ENCODE assay signal across 14 cellular contexts in genomic region chr2:128788636-128789220, GRCh38.
"Had no signal": no experiment of that assay in that cellular context is flagged by ENCODE, and none has a peak within 500 bp of the region (broad histone marks: within the 10 kb centered on the region; RNA-seq: fewer than 3 reads in every experiment).

No MANE protein-coding gene starts in this region.

- FAIRE-seq: islet of Langerhans, pancreas had no signal

- H3K27ac ChIP-seq: foreskin keratinocyte, left lung, pancreas had no signal

- DNase-seq: activated CD4-positive, alpha-beta T cell treated with anti-CD3 and anti-CD28 coated beads, Interleukin-2, amount 10 ng/mL, durations not matched to agents 7 days and 5 days; foreskin keratinocyte; glutamatergic neuron; hippocampal formation; stimulated activated CD4-positive, alpha-beta T cell treated with anti-CD3 and anti-CD28 coated beads, Interleukin-4, amount 100 ng/mL, for 4 hours had no signal

- H3K4me3 Mint-ChIP-seq: activated CD4-positive, alpha-beta T cell treated with anti-CD3 and anti-CD28 coated beads, Interleukin-2, amount 10 ng/mL, durations not matched to agents 7 days and 5 days; activated naive CD8-positive, alpha-beta T cell; stimulated activated memory B cell treated with anti-CD40 and anti-IgM and Interleukin-4, amounts not matched to agents 10 μg/mL and 1 μg/mL and 100 μg/mL, for 72 hours; T-cell had no signal

- H3K4me1 Mint-ChIP-seq: activated CD4-positive, alpha-beta T cell treated with anti-CD3 and anti-CD28 coated beads, Interleukin-2, amount 10 ng/mL, durations not matched to agents 7 days and 5 days; stimulated activated memory B cell treated with anti-CD40 and anti-IgM and Interleukin-4, amounts not matched to agents 10 μg/mL and 1 μg/mL and 100 μg/mL, for 72 hours; T-cell had no signal

- H3K27me3 Mint-ChIP-seq: activated CD4-positive, alpha-beta T cell treated with anti-CD3 and anti-CD28 coated beads, Interleukin-2, amount 10 ng/mL, durations not matched to agents 7 days and 5 days; activated naive CD8-positive, alpha-beta T cell; T-cell had no signal

- ATAC-seq: activated CD4-positive, CD25-positive, alpha-beta regulatory T cell treated with anti-CD3 and anti-CD28 coated beads, Interleukin-2, amount 50 U/mL, for 24 hours; foreskin keratinocyte; left lung; pancreas; sciatic nerve; SK-N-SH treated with all-trans-retinoic acid at 6 μM for 48 hours; stimulated activated memory B cell treated with anti-CD40 and anti-IgM and Interleukin-4, amounts not matched to agents 10 μg/mL and 1 μg/mL and 100 μg/mL, for 72 hours; T-cell had no signal

- H3K4me1 ChIP-seq: foreskin keratinocyte, left lung, pancreas had no signal

- H3K27me3 ChIP-seq: foreskin keratinocyte, pancreas had no signal

- H3K9me3 ChIP-seq: left lung, pancreas had no signal

- H3K36me3 ChIP-seq: left lung, pancreas had no signal

- H3K4me3 ChIP-seq: left lung, pancreas had no signal

- H3K36me3 Mint-ChIP-seq: activated naive CD8-positive, alpha-beta T cell; stimulated activated memory B cell treated with anti-CD40 and anti-IgM and Interleukin-4, amounts not matched to agents 10 μg/mL and 1 μg/mL and 100 μg/mL, for 72 hours; T-cell had no signal

- H3K27ac Mint-ChIP-seq: activated CD4-positive, alpha-beta T cell treated with anti-CD3 and anti-CD28 coated beads, Interleukin-2, amount 10 ng/mL, durations not matched to agents 7 days and 5 days; activated naive CD8-positive, alpha-beta T cell; stimulated activated memory B cell treated with anti-CD40 and anti-IgM and Interleukin-4, amounts not matched to agents 10 μg/mL and 1 μg/mL and 100 μg/mL, for 72 hours; T-cell had no signal
